21 cellular contexts compared by ENCODE assay signal in the genomic region with DNA sequence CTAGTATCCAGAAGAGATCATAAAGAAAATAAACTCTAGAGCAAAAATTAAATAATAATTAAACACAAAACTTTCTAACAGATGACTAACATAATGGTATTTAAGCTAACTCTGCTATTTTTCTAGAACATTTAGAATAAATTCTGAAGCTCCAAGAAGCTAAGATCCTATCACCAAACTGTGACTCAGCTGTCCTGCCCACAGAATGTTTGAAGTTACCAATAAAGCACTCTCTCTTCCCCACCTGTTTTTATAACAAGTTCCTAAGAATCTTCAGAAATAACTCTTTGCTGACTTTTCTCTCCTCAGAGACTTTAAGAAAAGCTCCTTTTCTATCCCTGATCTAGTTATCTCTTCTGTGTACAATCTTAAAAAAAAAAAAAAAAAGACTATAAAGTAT. TPM values are rescaled to one million over a fixed set of nuclear protein-coding genes. Genes with fewer than 3 reads are reported as not detected.
"Had no signal": no experiment of that assay in that cellular context is flagged by ENCODE, and none has a peak within 500 bp of the region (broad histone marks: within the 10 kb centered on the region; RNA-seq: fewer than 3 reads in every experiment).

No MANE protein-coding gene starts in this region.

- H3K9me3 ChIP-seq: breast epithelium had no signal

- H3K27ac Mint-ChIP-seq: activated CD4-positive, alpha-beta memory T cell treated with anti-CD3 and anti-CD28 coated beads for 36 hours; activated CD4-positive, alpha-beta T cell treated with anti-CD3 and anti-CD28 coated beads, Interleukin-2, amount 10 ng/mL, durations not matched to agents 7 days and 5 days; activated naive CD4-positive, alpha-beta T cell treated with anti-CD3 and anti-CD28 coated beads, Interleukin-2, amount 50 U/mL, for 72 hours; activated naive CD8-positive, alpha-beta T cell treated with anti-CD3 and anti-CD28 coated beads, Interleukin-2, amount 50 U/mL, for 24 hours; T-helper 17 cell had no signal

- H3K27me3 ChIP-seq: breast epithelium had no signal

- DNase-seq: activated CD4-positive, alpha-beta memory T cell treated with anti-CD3 and anti-CD28 coated beads for 36 hours; activated CD4-positive, alpha-beta T cell treated with anti-CD3 and anti-CD28 coated beads, Interleukin-2, amount 10 ng/mL, durations not matched to agents 7 days and 5 days; activated CD4-positive, CD25-positive, alpha-beta regulatory T cell; activated CD8-positive, alpha-beta memory T cell treated with anti-CD3 and anti-CD28 coated beads for 24 hours; activated effector memory CD4-positive, alpha-beta T cell treated with anti-CD3 and anti-CD28 coated beads, Interleukin-2, amount 50 U/mL, for 16 hours; activated naive CD4-positive, alpha-beta T cell treated with Interleukin-2 at 50 U/mL for 16 hours; activated naive CD8-positive, alpha-beta T cell treated with anti-CD3 and anti-CD28 coated beads, Interleukin-2, amount 50 U/mL, for 24 hours; activated T-cell treated with anti-CD3 and anti-CD28 coated beads, Interleukin-2, amount 50 U/mL, for 4 hours; MV-4-11; NCI-H1105; NCI-H1436; NCI-H1694 treated with DMSO at 0.1 percent for 48 hours; NCI-H2029 treated with DMSO at 0.1 percent for 48 hours; NCI-H524; PC-3; SIG-M5; T-helper 17 cell; T-helper 9 cell had no signal

- H3K36me3 ChIP-seq: breast epithelium had no signal

- H3K9me3 Mint-ChIP-seq: activated CD4-positive, alpha-beta memory T cell treated with anti-CD3 and anti-CD28 coated beads for 36 hours; activated CD4-positive, alpha-beta T cell treated with anti-CD3 and anti-CD28 coated beads, Interleukin-2, amount 10 ng/mL, durations not matched to agents 7 days and 5 days; activated naive CD4-positive, alpha-beta T cell treated with anti-CD3 and anti-CD28 coated beads, Interleukin-2, amount 50 U/mL, for 72 hours; activated naive CD8-positive, alpha-beta T cell treated with anti-CD3 and anti-CD28 coated beads, Interleukin-2, amount 50 U/mL, for 24 hours; activated T-cell treated with anti-CD3 and anti-CD28 coated beads, Interleukin-2, amount 50 U/mL, for 4 hours had no signal

- H3K4me3 ChIP-seq: breast epithelium had no signal

- H3K4me3 Mint-ChIP-seq: activated CD4-positive, alpha-beta memory T cell treated with anti-CD3 and anti-CD28 coated beads for 36 hours; activated CD4-positive, alpha-beta T cell treated with anti-CD3 and anti-CD28 coated beads, Interleukin-2, amount 10 ng/mL, durations not matched to agents 7 days and 5 days; activated naive CD8-positive, alpha-beta T cell treated with anti-CD3 and anti-CD28 coated beads, Interleukin-2, amount 50 U/mL, for 24 hours; activated T-cell treated with anti-CD3 and anti-CD28 coated beads, Interleukin-2, amount 50 U/mL, for 4 hours; T-helper 17 cell had no signal

- H3K4me1 ChIP-seq: breast epithelium had no signal

- H3K36me3 Mint-ChIP-seq: activated CD4-positive, alpha-beta memory T cell treated with anti-CD3 and anti-CD28 coated beads for 36 hours had no signal

- ATAC-seq: activated naive CD4-positive, alpha-beta T cell treated with anti-CD3 and anti-CD28 coated beads, Interleukin-2, amount 50 U/mL, for 72 hours; activated naive CD8-positive, alpha-beta T cell treated with anti-CD3 and anti-CD28 coated beads, Interleukin-2, amount 50 U/mL, for 24 hours; activated T-cell treated with anti-CD3 and anti-CD28 coated beads, Interleukin-2, amount 50 U/mL, for 4 hours; PC-3; T-helper 17 cell had no signal

- H3K27ac ChIP-seq: breast epithelium, VCaP had no signal

RNA-seq across cellular contexts. Expression of gene EFNA5, which starts 6.0 kb away (rescaled TPM):
- total RNA-seq: activated CD4-positive, alpha-beta memory T cell treated with anti-CD3 and anti-CD28 coated beads for 36 hours; activated CD4-positive, alpha-beta T cell treated with anti-CD3 and anti-CD28 coated beads, Interleukin-2, amount 10 ng/mL, durations not matched to agents 7 days and 5 days; activated naive CD4-positive, alpha-beta T cell treated with anti-CD3 and anti-CD28 coated beads, Interleukin-2, amount 50 U/mL, for 72 hours; T-helper 17 cell had no signal
